ENCODE assay signal across 1 cellular context in the genomic region with DNA sequence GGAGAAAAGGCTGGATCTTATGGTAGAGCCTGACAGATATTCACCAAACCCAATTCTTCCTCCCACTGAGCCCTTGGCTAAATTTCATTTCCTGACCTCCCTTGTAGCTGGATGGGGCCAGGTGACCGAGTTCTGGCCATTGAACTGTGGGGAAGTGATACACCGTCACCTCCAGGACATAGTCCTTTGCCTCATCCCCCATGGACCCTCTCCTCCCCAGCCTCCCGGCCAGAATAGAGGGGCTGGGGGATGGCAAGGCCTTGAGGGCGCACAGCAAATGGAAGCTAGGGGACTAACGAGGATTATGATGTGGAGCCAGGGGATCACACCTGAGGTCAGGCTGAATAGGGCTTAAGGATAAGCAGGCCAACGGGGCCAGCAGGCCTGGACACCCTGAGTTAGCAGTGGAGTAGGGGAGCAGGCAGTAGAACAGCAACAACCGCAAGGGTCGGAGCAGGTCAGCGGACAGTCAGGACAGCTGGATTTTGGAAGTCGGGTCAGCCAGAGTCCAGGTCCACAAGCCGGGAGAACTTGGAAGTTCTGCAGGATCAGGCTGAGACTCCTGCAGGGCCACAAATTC.
TF ChIP-seq lines count a peak whose summit lies in the region.

No MANE protein-coding gene starts in this region.

TF ChIP-seq in GM12878, 131 proteins besides CTCF, POLR2A, EP300 and RAD21:
- TF ChIP-seq BMI1 (IDR thresholded peaks at IDR 0.05; ENCODE audit: borderline replicate concordance): no peak
- no peak for TF ChIP-seq PML (IDR thresholded peaks at IDR 0.05; ENCODE audit: low read length)
- TF ChIP-seq SMARCA5 (IDR thresholded peaks at IDR 0.05): no peak
- TF ChIP-seq YBX1 (IDR thresholded peaks at IDR 0.05): no peak
- TF ChIP-seq TCF7 (IDR thresholded peaks at IDR 0.05; ENCODE audit: borderline replicate concordance): no peak
- TF ChIP-seq PAX5 (IDR thresholded peaks at IDR 0.05; ENCODE audit: borderline replicate concordance, low read depth, low read length): no peak
- TF ChIP-seq, protein P1, sequence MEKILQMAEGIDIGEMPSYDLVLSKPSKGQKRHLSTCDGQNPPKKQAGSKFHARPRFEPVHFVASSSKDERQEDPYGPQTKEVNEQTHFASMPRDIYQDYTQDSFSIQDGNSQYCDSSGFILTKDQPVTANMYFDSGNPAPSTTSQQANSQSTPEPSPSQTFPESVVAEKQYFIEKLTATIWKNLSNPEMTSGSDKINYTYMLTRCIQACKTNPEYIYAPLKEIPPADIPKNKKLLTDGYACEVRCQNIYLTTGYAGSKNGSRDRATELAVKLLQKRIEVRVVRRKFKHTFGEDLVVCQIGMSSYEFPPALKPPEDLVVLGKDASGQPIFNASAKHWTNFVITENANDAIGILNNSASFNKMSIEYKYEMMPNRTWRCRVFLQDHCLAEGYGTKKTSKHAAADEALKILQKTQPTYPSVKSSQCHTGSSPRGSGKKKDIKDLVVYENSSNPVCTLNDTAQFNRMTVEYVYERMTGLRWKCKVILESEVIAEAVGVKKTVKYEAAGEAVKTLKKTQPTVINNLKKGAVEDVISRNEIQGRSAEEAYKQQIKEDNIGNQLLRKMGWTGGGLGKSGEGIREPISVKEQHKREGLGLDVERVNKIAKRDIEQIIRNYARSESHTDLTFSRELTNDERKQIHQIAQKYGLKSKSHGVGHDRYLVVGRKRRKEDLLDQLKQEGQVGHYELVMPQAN (conservative IDR thresholded peaks at IDR 0.05): no peak
- TF ChIP-seq, protein P2, sequence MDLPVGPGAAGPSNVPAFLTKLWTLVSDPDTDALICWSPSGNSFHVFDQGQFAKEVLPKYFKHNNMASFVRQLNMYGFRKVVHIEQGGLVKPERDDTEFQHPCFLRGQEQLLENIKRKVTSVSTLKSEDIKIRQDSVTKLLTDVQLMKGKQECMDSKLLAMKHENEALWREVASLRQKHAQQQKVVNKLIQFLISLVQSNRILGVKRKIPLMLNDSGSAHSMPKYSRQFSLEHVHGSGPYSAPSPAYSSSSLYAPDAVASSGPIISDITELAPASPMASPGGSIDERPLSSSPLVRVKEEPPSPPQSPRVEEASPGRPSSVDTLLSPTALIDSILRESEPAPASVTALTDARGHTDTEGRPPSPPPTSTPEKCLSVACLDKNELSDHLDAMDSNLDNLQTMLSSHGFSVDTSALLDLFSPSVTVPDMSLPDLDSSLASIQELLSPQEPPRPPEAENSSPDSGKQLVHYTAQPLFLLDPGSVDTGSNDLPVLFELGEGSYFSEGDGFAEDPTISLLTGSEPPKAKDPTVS (IDR thresholded peaks at IDR 0.05; ENCODE audit: low read depth, low read length): no peak
- no peak for TF ChIP-seq NR2C2 (IDR thresholded peaks at IDR 0.05; ENCODE audit: borderline replicate concordance, control insufficient read depth, insufficient read length, low read depth)
- TF ChIP-seq CHD4 (IDR thresholded peaks at IDR 0.05): no peak
- no peak for TF ChIP-seq ETV6 (conservative IDR thresholded peaks at IDR 0.05 in 1 of 2, IDR thresholded peaks at IDR 0.05 in 1 of 2; ENCODE audit: borderline replicate concordance in 1 of 2, low read depth in 1 of 2)
- TF ChIP-seq CHD2 (IDR thresholded peaks at IDR 0.05; ENCODE audit: borderline replicate concordance, low read depth, low read length): no peak
- TF ChIP-seq, protein P3, sequence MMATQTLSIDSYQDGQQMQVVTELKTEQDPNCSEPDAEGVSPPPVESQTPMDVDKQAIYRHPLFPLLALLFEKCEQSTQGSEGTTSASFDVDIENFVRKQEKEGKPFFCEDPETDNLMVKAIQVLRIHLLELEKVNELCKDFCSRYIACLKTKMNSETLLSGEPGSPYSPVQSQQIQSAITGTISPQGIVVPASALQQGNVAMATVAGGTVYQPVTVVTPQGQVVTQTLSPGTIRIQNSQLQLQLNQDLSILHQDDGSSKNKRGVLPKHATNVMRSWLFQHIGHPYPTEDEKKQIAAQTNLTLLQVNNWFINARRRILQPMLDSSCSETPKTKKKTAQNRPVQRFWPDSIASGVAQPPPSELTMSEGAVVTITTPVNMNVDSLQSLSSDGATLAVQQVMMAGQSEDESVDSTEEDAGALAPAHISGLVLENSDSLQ (IDR thresholded peaks at IDR 0.05): no peak
- TF ChIP-seq RCOR1 (conservative IDR thresholded peaks at IDR 0.05; ENCODE audit: low read depth, low read length): no peak
- TF ChIP-seq IRF4 (IDR thresholded peaks at IDR 0.05; ENCODE audit: low read depth, low read length): no peak
- TF ChIP-seq CBX3 (IDR thresholded peaks at IDR 0.05; ENCODE audit: borderline replicate concordance, low read depth): no peak
- no peak for TF ChIP-seq POLR2AphosphoS2 (IDR thresholded peaks at IDR 0.05; ENCODE audit: low read depth, low read length)
